Comparison of ENCODE assay signal across 23 cellular contexts in the genomic region with DNA sequence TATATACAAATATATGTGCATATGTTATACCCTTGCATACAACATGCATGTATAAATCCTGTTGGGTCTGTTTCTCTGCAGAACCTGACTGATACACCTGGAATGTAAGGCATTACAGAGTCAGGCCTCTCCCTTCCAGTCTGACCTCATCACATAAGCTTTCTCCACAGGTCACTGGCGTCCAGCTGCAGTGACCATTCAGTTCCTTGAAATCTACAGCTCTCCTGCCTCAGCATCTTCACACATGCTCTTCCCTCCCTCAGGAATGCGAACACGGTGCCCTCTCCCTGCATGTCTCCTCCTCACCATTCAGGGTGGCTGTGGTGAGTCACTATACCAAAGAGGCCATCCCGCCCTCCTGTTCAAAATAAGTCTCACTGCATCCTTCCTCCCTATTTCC.
DNase-seq lines count a peak whose midpoint lies in the region; ATAC-seq lines count a peak whose summit lies in the region.
"Had no signal": no experiment of that assay in that cellular context is flagged by ENCODE, and none has a peak within 500 bp of the region (broad histone marks: within the 10 kb centered on the region; RNA-seq: fewer than 3 reads in every experiment).

No MANE protein-coding gene starts in this region.

- DNase-seq in Daoy (ENCODE audit: low read depth) (peak; percentile 17), SW 1271 (lab: John Stamatoyannopoulos, UW) (peak; percentile 33 to 48), epithelial cell of prostate (ENCODE audit: low read depth, low spot score) (peak; percentile 6), mesendoderm (peak; percentile 95), NOMO-1 (lab: John Stamatoyannopoulos, UW; ENCODE audit: unreplicated experiment in 2 of 2) (no peak), COLO668 (lab: John Stamatoyannopoulos, UW; ENCODE audit: unreplicated experiment) (no peak), nucleus accumbens (lab: John Stamatoyannopoulos, UW) (no peak)
- DNase-seq: activated CD8-positive, alpha-beta T cell treated with anti-CD3 and anti-CD28 coated beads, Interleukin-2, amount 10 ng/mL, durations not matched to agents 7 days and 5 days; activated gamma-delta T cell; activated naive CD8-positive, alpha-beta T cell treated with anti-CD3 and anti-CD28 coated beads, Interleukin-2, amount 50 U/mL, for 24 hours; body of pancreas; CD4-positive, CD25-positive, alpha-beta regulatory T cell; left ventricle myocardium inferior; NCI-H2171; NCI-H524; pancreas; right cardiac atrium; SJCRH30; stimulated activated naive CD4-positive, alpha-beta T cell treated with Interleukin-2 at 50 U/mL for 16 hours had no signal

- H3K79me2 ChIP-seq in mesendoderm (ENCODE audit: control insufficient read depth, insufficient read depth, low read length), result no peaks in the 10 kb centered on the region

- H3K27me3 ChIP-seq in mesendoderm (ENCODE audit: insufficient read depth, low read length, poor library complexity), result no peaks in the 10 kb centered on the region
- H3K27me3 ChIP-seq: body of pancreas, pancreas, SJCRH30 had no signal

- no peak overlapping the region for H3K18ac ChIP-seq in mesendoderm (ENCODE audit: low read length)

- no peak overlapping the region for H3K23ac ChIP-seq in mesendoderm (ENCODE audit: low read length)

- ATAC-seq in GM21619 (IDR thresholded peaks at IDR 0.05; ENCODE audit: unreplicated experiment), result no peak
- ATAC-seq: activated CD8-positive, alpha-beta T cell treated with anti-CD3 and anti-CD28 coated beads, Interleukin-2, amount 10 ng/mL, durations not matched to agents 7 days and 5 days; activated naive CD8-positive, alpha-beta T cell treated with anti-CD3 and anti-CD28 coated beads, Interleukin-2, amount 50 U/mL, for 24 hours; body of pancreas; GM23338; K562; pancreas; right cardiac atrium had no signal

- H3K4me3 ChIP-seq in mesendoderm (ENCODE audit: low read length), result no peak overlapping the region
- H3K4me3 ChIP-seq: body of pancreas, GM23338, K562, left ventricle myocardium inferior, pancreas, SJCRH30, thoracic aorta had no signal

- no peak overlapping the region for H2BK5ac ChIP-seq in mesendoderm (ENCODE audit: low read length)

- H3K56ac ChIP-seq in mesendoderm (ENCODE audit: low read length), result no peak overlapping the region

- no peak overlapping the region for H4K8ac ChIP-seq in mesendoderm (ENCODE audit: low read depth, low read length)

- no peak overlapping the region for H3K4ac ChIP-seq in mesendoderm (ENCODE audit: low read depth, low read length)

- no peak overlapping the region for H3K9ac ChIP-seq in mesendoderm (ENCODE audit: low read length)

- no peak overlapping the region for H2AK5ac ChIP-seq in mesendoderm (ENCODE audit: low read length)

- no peak overlapping the region for H3K4me2 ChIP-seq in mesendoderm (ENCODE audit: low read length)
- H3K4me2 ChIP-seq: GM23338 had no signal

- H2BK120ac ChIP-seq in mesendoderm (ENCODE audit: low read depth, low read length), result no peak overlapping the region

- H3K79me1 ChIP-seq in mesendoderm (ENCODE audit: low read length), result no peaks in the 10 kb centered on the region

- H3K36me3 ChIP-seq in mesendoderm (ENCODE audit: control insufficient read depth, insufficient read depth, low read length), result no peaks in the 10 kb centered on the region
- H3K36me3 ChIP-seq: left ventricle myocardium inferior, pancreas, SJCRH30, thoracic aorta had no signal

- no CpG with 5 or more reads among the region's 4 CpGs for WGBS in mesendoderm (ENCODE audit: extremely low coverage, insufficient coverage, low lambda C conversion rate)

- no peak overlapping the region for H4K5ac ChIP-seq in mesendoderm (ENCODE audit: low read length)

- H3K4me1 ChIP-seq in mesendoderm (ENCODE audit: control insufficient read depth, low read depth, low read length), result no peaks in the 10 kb centered on the region
- H3K4me1 ChIP-seq: left ventricle myocardium inferior, pancreas had no signal

- H3K27ac ChIP-seq in epithelial cell of prostate, result no peak overlapping the region
- H3K27ac ChIP-seq in mesendoderm (ENCODE audit: low read depth, low read length), result no peak overlapping the region
- H3K27ac ChIP-seq: body of pancreas, left ventricle myocardium inferior, pancreas, SJCRH30, thoracic aorta had no signal

- H2BK15ac ChIP-seq in mesendoderm (replicated peaks; ENCODE audit: low read depth), result no peak overlapping the region

Comparison
In these comparisons a context has a peak if more than half of its experiments do, and no peak if none do; other contexts are left out.
1. DNase-seq: peak in Daoy (single experiment), SW 1271 (2 of 2), epithelial cell of prostate (single experiment) and mesendoderm (single experiment); none in NOMO-1 (0 of 2), COLO668 (single experiment) and nucleus accumbens (0 of 56).